Comparison of ENCODE assay signal across 25 cellular contexts in the genomic region with DNA sequence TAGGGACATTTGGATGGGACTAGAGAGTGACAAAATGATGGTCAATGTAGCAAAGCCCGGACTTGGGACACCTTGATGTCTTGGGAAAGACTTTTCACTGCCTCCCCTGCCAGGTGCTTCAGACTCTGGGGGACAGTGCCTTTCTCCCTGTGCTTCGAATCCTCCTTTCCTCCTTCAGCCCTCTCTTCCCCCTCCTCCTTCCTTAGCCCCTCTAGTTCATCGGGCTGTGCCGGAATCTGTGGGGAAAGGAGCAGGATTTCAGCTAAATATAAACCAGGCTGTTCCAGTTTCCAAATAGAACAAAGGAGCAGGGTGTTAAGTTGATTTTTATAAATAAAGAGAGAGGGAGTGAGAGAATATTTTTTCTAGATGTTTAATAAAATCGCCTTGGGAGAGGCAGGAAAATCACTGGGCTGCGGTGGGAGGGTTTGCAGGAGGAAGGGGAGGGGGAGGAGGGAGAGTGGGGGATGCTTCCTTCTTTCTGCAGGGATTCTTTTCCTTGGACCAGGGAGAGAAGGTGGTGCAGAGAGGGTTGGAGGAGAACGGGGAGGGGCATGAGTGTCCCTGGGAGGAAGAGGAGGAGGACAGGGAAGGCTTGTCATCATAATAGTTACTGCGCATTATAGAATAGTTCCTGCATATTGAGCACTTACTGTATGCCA. TPM values are rescaled to one million over a fixed set of nuclear protein-coding genes. Genes with fewer than 3 reads are reported as not detected.
"Had no signal": no experiment of that assay in that cellular context is flagged by ENCODE, and none has a peak within 500 bp of the region (broad histone marks: within the 10 kb centered on the region; RNA-seq: fewer than 3 reads in every experiment).

No MANE protein-coding gene starts in this region.

- H3K4me3 ChIP-seq: heart right ventricle, left lung, lung, ovary, prostate gland, right atrium auricular region, spleen, tibial artery had no signal

- H3K9me3 Mint-ChIP-seq: activated naive CD8-positive, alpha-beta T cell treated with anti-CD3 and anti-CD28 coated beads, Interleukin-2, amount 10 ng/mL, durations not matched to agents 7 days and 5 days; activated T-cell treated with anti-CD3 and anti-CD28 coated beads, Interleukin-2, amount 50 U/mL, for 72 hours had no signal

- H3K27ac ChIP-seq: heart right ventricle, left lung, ovary, prostate gland, right atrium auricular region, spleen, tibial artery had no signal

- H3K27me3 ChIP-seq: ovary, right atrium auricular region had no signal

- ATAC-seq: activated T-cell treated with anti-CD3 and anti-CD28 coated beads, Interleukin-2, amount 50 U/mL, for 72 hours; heart right ventricle; left lung; stimulated activated naive CD8-positive, alpha-beta T cell treated with anti-CD3 and anti-CD28 coated beads, Interleukin-15, Interleukin-2, amounts not matched to agents 100 U/mL and 50 U/mL, for 24 hours had no signal

- H3K4me1 ChIP-seq: heart right ventricle, left lung, prostate gland, right atrium auricular region, spleen, tibial artery had no signal

- H3K9me3 ChIP-seq: heart right ventricle, left lung, ovary, prostate gland, right atrium auricular region, spleen, tibial artery had no signal

- H3K36me3 ChIP-seq: heart right ventricle, left lung, ovary, prostate gland, right atrium auricular region, spleen, tibial artery had no signal

- H3K4me3 Mint-ChIP-seq: activated naive CD4-positive, alpha-beta T cell treated with anti-CD3 and anti-CD28 coated beads for 36 hours; activated naive CD8-positive, alpha-beta T cell treated with anti-CD3 and anti-CD28 coated beads, Interleukin-2, amount 10 ng/mL, durations not matched to agents 7 days and 5 days; activated T-cell treated with anti-CD3 and anti-CD28 coated beads, Interleukin-2, amount 50 U/mL, for 72 hours; naive B cell had no signal

- DNase-seq: activated CD4-positive, alpha-beta T cell treated with anti-CD3 and anti-CD28 coated beads for 4 hours; activated CD4-positive, alpha-beta T cell treated with anti-CD3 and anti-CD28 coated beads, Interleukin-2, amount 50 U/mL, for 48 hours; activated effector memory CD4-positive, alpha-beta T cell treated with Interleukin-2 at 50 U/mL for 16 hours; activated naive CD4-positive, alpha-beta T cell treated with anti-CD3 and anti-CD28 coated beads for 36 hours; activated naive CD8-positive, alpha-beta T cell treated with anti-CD3 and anti-CD28 coated beads, Interleukin-2, amount 10 ng/mL, durations not matched to agents 7 days and 5 days; activated T-cell treated with anti-CD3 and anti-CD28 coated beads, Interleukin-2, amount 50 U/mL, for 72 hours; amniotic stem cell; effector CD8-positive, alpha-beta T cell; erythroblast; foreskin fibroblast; heart right ventricle; immature natural killer cell; left lung; naive B cell; ovary; spleen; stimulated activated CD4-positive, alpha-beta T cell treated with anti-CD3 and anti-CD28 coated beads, Interleukin-4, amount 100 ng/mL, for 1 hour; stimulated activated naive CD8-positive, alpha-beta T cell treated with anti-CD3 and anti-CD28 coated beads, Interleukin-15, Interleukin-2, amounts not matched to agents 100 U/mL and 50 U/mL, for 24 hours; T-helper 9 cell; tibial artery had no signal

- H3K36me3 Mint-ChIP-seq: activated naive CD8-positive, alpha-beta T cell treated with anti-CD3 and anti-CD28 coated beads, Interleukin-2, amount 10 ng/mL, durations not matched to agents 7 days and 5 days; immature natural killer cell; naive B cell had no signal

- H3K27ac Mint-ChIP-seq: activated naive CD4-positive, alpha-beta T cell treated with anti-CD3 and anti-CD28 coated beads for 36 hours; activated naive CD8-positive, alpha-beta T cell treated with anti-CD3 and anti-CD28 coated beads, Interleukin-2, amount 10 ng/mL, durations not matched to agents 7 days and 5 days; activated T-cell treated with anti-CD3 and anti-CD28 coated beads, Interleukin-2, amount 50 U/mL, for 72 hours; immature natural killer cell had no signal

- H3K4me1 Mint-ChIP-seq: activated naive CD8-positive, alpha-beta T cell treated with anti-CD3 and anti-CD28 coated beads, Interleukin-2, amount 10 ng/mL, durations not matched to agents 7 days and 5 days; immature natural killer cell; naive B cell had no signal

RNA-seq across cellular contexts. Expression of a gene that starts 21.3 kb away (rescaled TPM):
- total RNA-seq: activated naive CD4-positive, alpha-beta T cell treated with anti-CD3 and anti-CD28 coated beads for 36 hours; fibroblast of lung; kidney epithelial cell had no signal
- polyA plus RNA-seq: immature natural killer cell had no signal
